ENCODE assay signal across 18 cellular contexts in the genomic region with DNA sequence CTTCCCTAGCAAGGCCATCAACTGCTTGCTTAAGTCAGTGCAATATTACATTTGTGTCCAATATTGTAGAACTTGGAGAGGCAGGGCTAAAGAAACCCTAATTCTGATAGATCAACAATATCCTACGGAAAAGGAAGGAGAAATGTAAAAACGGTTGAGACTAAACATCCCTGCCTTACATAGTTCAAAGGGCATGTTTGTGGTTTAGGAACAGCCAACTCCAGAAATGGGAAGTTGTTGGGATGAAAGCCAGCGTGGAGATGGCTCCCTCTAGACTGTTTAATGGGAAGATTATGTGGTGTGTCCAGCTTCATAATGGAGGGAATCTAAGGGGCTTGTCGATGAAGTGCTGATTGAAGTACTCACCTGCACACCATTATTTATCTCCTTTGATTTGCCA.
"Had no signal": no experiment of that assay in that cellular context is flagged by ENCODE, and none has a peak within 500 bp of the region (broad histone marks: within the 10 kb centered on the region; RNA-seq: fewer than 3 reads in every experiment).

No MANE protein-coding gene starts in this region.

- H3K4me1 ChIP-seq: psoas muscle had no signal

- H3K27me3 ChIP-seq: pancreas, right atrium auricular region, thyroid gland had no signal

- H3K36me3 ChIP-seq: pancreas, right atrium auricular region, thyroid gland had no signal

- ATAC-seq: left ventricle myocardium superior, pancreas, psoas muscle had no signal

- H3K9me3 ChIP-seq: pancreas, right atrium auricular region, thyroid gland had no signal

- H3K4me3 ChIP-seq: pancreas, psoas muscle, right atrium auricular region, thyroid gland had no signal

- DNase-seq: activated CD4-positive, alpha-beta memory T cell treated with anti-CD3 and anti-CD28 coated beads for 36 hours; activated CD4-positive, alpha-beta T cell treated with anti-CD3 and anti-CD28 coated beads for 48 hours; activated naive CD4-positive, alpha-beta T cell treated with Interleukin-2 at 50 U/mL for 16 hours; activated naive CD8-positive, alpha-beta T cell treated with anti-CD3 and anti-CD28 coated beads for 36 hours; activated T-cell treated with anti-CD3 and anti-CD28 coated beads, Interleukin-2, amount 50 U/mL, for 48 hours; cerebellar nuclear complex; cortex of kidney; glutamatergic neuron; hippocampal formation; kidney glomerular epithelial cell; left ventricle myocardium superior; pancreas; psoas muscle; stimulated activated CD4-positive, alpha-beta T cell treated with anti-CD3 and anti-CD28 coated beads, Interleukin-1b, Interleukin-23, amount 100 ng/mL, for 48 hours; substantia nigra; T1000; thyroid gland had no signal

- H3K27ac ChIP-seq: pancreas, psoas muscle, right atrium auricular region, thyroid gland had no signal
